22 cellular contexts compared by ENCODE assay signal in the genomic region with DNA sequence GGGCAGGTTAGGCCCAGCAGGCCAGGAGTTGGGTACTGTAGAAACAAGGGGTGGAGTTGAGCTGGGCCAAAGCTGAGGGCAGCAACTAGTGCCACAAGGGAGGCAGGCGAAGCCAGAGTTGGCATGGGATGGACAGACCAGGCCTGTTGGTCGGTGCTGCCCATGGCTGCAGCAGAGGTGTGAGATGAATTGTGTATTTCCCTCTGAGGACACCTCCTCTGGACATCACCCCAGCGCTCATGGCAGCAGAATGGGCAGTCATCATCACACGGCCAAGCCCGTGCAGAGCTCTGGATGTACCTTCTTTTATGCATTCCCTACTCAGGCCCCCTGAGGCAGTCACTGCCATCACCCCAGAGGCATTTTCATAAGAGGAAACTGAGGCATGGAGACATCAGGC. TPM values are rescaled to one million over a fixed set of nuclear protein-coding genes. Genes with fewer than 3 reads are reported as not detected.
DNase-seq lines count a peak whose midpoint lies in the region; ATAC-seq and TF ChIP-seq lines count a peak whose summit lies in the region.
"Had no signal": no experiment of that assay in that cellular context is flagged by ENCODE, and none has a peak within 500 bp of the region (broad histone marks: within the 10 kb centered on the region; RNA-seq: fewer than 3 reads in every experiment).

No MANE protein-coding gene starts in this region.

- H3K79me1 ChIP-seq in trophoblast cell (ENCODE audit: low read length), result no peaks in the 10 kb centered on the region

- intact Hi-C loops in Right ventricle myocardium superior (cut with DNase I), result no loop called here
- intact Hi-C loops in left ventricle myocardium inferior (cut with micrococcal nuclease), result no loop called here

- H3K4me3 Mint-ChIP-seq in chondrocyte (ENCODE audit: unreplicated experiment), result no peak overlapping the region
- H3K4me3 Mint-ChIP-seq in stimulated activated effector memory CD8-positive, alpha-beta T cell treated with anti-CD3 and anti-CD28 coated beads, Interleukin-12 subunit alpha, Interleukin-12 subunit beta, amount 100 ng/mL, for 72 hours, result no peak overlapping the region
- H3K4me3 Mint-ChIP-seq: CD4-positive, CD25-positive, alpha-beta regulatory T cell; CD8-positive, alpha-beta T cell; GM23338; H9 had no signal

- peak overlapping the region; percentile 31 for H3K9ac ChIP-seq in trophoblast cell (ENCODE audit: low read length)

- H3K4me3 ChIP-seq in left ventricle myocardium inferior, result no peak overlapping the region
- no peak overlapping the region for H3K4me3 ChIP-seq in trophoblast cell (ENCODE audit: low read depth, low read length)
- H3K4me3 ChIP-seq: A549, GM23338 had no signal

- no peaks in the 10 kb centered on the region for H3K9me3 Mint-ChIP-seq in chondrocyte (ENCODE audit: low read depth)
- no peaks in the 10 kb centered on the region for H3K9me3 Mint-ChIP-seq in stimulated activated effector memory CD8-positive, alpha-beta T cell treated with anti-CD3 and anti-CD28 coated beads, Interleukin-12 subunit alpha, Interleukin-12 subunit beta, amount 100 ng/mL, for 72 hours
- H3K9me3 Mint-ChIP-seq: CD8-positive, alpha-beta T cell; GM23338; H9 had no signal

- no peaks in the 10 kb centered on the region for H3K27me3 ChIP-seq in left ventricle myocardium inferior (ENCODE audit: low read depth)
- H3K27me3 ChIP-seq in trophoblast cell (ENCODE audit: insufficient read depth, low read length), result no peaks in the 10 kb centered on the region
- H3K27me3 ChIP-seq: BE2C had no signal

- H3K9me3 ChIP-seq in left ventricle myocardium inferior (replicated peaks) (no peaks in the 10 kb centered on the region), trophoblast cell (ENCODE audit: insufficient read depth, low read depth, low read length) (no peaks in the 10 kb centered on the region)
- H3K9me3 ChIP-seq: A549, BE2C, Caco-2 had no signal

- H3K4me1 ChIP-seq in left ventricle myocardium inferior, result peaks cover 20% of the 10 kb centered on the region
- no peaks in the 10 kb centered on the region for H3K4me1 ChIP-seq in trophoblast cell (ENCODE audit: control insufficient read depth in 1 of 2, insufficient read depth in 2 of 2, low read length in 2 of 2)
- H3K4me1 ChIP-seq: A549, BE2C, Caco-2 had no signal

- no peaks in the 10 kb centered on the region for H3K79me2 ChIP-seq in trophoblast cell (ENCODE audit: control insufficient read depth, insufficient read depth, low read length, poor library complexity)

- no peak overlapping the region for H4K8ac ChIP-seq in trophoblast cell (ENCODE audit: low read depth, low read length)

- WGBS in trophoblast cell (ENCODE audit: extremely low coverage, insufficient coverage, insufficient read length), result no CpG with 5 or more reads among the region's 5 CpGs

- no peak overlapping the region for H3K4ac ChIP-seq in trophoblast cell (ENCODE audit: low read depth, low read length)

- no peak overlapping the region for H2BK12ac ChIP-seq in trophoblast cell (ENCODE audit: low read length)

- H3K27me3 Mint-ChIP-seq in chondrocyte (ENCODE audit: low read depth), result no peaks in the 10 kb centered on the region
- H3K27me3 Mint-ChIP-seq: CD4-positive, CD25-positive, alpha-beta regulatory T cell had no signal

- TF ChIP-seq CTCF in left ventricle myocardium inferior (IDR thresholded peaks at IDR 0.05; ENCODE audit: borderline replicate concordance), result no peak
- no peak for TF ChIP-seq CTCF in chondrocyte (IDR thresholded peaks at IDR 0.05)

- H2BK120ac ChIP-seq in trophoblast cell (ENCODE audit: insufficient read depth, low read length, poor library complexity), result no peak overlapping the region

- no peak overlapping the region for H3K4me2 ChIP-seq in trophoblast cell (ENCODE audit: low read length)
- H3K4me2 ChIP-seq: A549, GM23338 had no signal

- no peak overlapping the region for H4K12ac ChIP-seq in trophoblast cell (ENCODE audit: low read depth, low read length)

- no peak for ATAC-seq in Right ventricle myocardium superior (ENCODE audit: poor library complexity)
- ATAC-seq in stimulated activated effector memory CD8-positive, alpha-beta T cell treated with anti-CD3 and anti-CD28 coated beads, Interleukin-12 subunit alpha, Interleukin-12 subunit beta, amount 100 ng/mL, for 72 hours, result no peak
- ATAC-seq in GM21786 (IDR thresholded peaks at IDR 0.05; ENCODE audit: unreplicated experiment), result no peak
- ATAC-seq: A549; CD8-positive, alpha-beta T cell; GM23338; HCT116 had no signal

- H3K14ac ChIP-seq in trophoblast cell (ENCODE audit: low read length), result no peak overlapping the region

- H2AFZ ChIP-seq in trophoblast cell (ENCODE audit: insufficient read depth, low read length, poor library complexity), result no peak overlapping the region
- H2AFZ ChIP-seq: GM23338 had no signal

- peak; percentile 8 for DNase-seq in Right ventricle myocardium superior
- DNase-seq in left ventricle myocardium inferior, result no peak
- DNase-seq in chondrocyte (ENCODE audit: low spot score), result peak; percentile 70
- DNase-seq in trophoblast cell, result no peak
- no peak for DNase-seq in stimulated activated effector memory CD8-positive, alpha-beta T cell treated with anti-CD3 and anti-CD28 coated beads, Interleukin-12 subunit alpha, Interleukin-12 subunit beta, amount 100 ng/mL, for 72 hours (ENCODE audit: low spot score in 2 of 2)
- DNase-seq in NCI-H774 (lab: John Stamatoyannopoulos, UW), result no peak
- no peak for DNase-seq in UCSD-AML1 (lab: John Stamatoyannopoulos, UW; ENCODE audit: unreplicated experiment)
- DNase-seq: 8988T; ACHN; AML-193; BE2C; Caco-2; CD4-positive, CD25-positive, alpha-beta regulatory T cell; CD8-positive, alpha-beta T cell; DMS153; DND-41; H9 had no signal

- no peaks in the 10 kb centered on the region for H3K4me1 Mint-ChIP-seq in chondrocyte (ENCODE audit: low read depth)
- no peaks in the 10 kb centered on the region for H3K4me1 Mint-ChIP-seq in stimulated activated effector memory CD8-positive, alpha-beta T cell treated with anti-CD3 and anti-CD28 coated beads, Interleukin-12 subunit alpha, Interleukin-12 subunit beta, amount 100 ng/mL, for 72 hours
- H3K4me1 Mint-ChIP-seq: GM23338 had no signal

- H2AK5ac ChIP-seq in trophoblast cell (ENCODE audit: low read length), result no peak overlapping the region

- no peak overlapping the region for H2BK5ac ChIP-seq in trophoblast cell (ENCODE audit: low read depth, low read length, poor library complexity)

- H3K36me3 ChIP-seq in left ventricle myocardium inferior (peaks cover 92% of the 10 kb centered on the region), trophoblast cell (ENCODE audit: control insufficient read depth in 1 of 2, insufficient read depth in 2 of 2, low read length in 2 of 2) (peaks cover 52 to 66% of the 10 kb centered on the region in 2 experiments)

- H3K18ac ChIP-seq in trophoblast cell (ENCODE audit: low read length), result no peak overlapping the region

- no peak overlapping the region for H3K27ac Mint-ChIP-seq in chondrocyte (ENCODE audit: unreplicated experiment)
- H3K27ac Mint-ChIP-seq in stimulated activated effector memory CD8-positive, alpha-beta T cell treated with anti-CD3 and anti-CD28 coated beads, Interleukin-12 subunit alpha, Interleukin-12 subunit beta, amount 100 ng/mL, for 72 hours, result peak overlapping the region; percentile 56
- H3K27ac Mint-ChIP-seq: CD8-positive, alpha-beta T cell; GM23338; H9 had no signal

- H3K23ac ChIP-seq in trophoblast cell (ENCODE audit: low read length), result no peak overlapping the region

- H3K27ac ChIP-seq in left ventricle myocardium inferior (replicated peaks), result no peak overlapping the region
- H3K27ac ChIP-seq in trophoblast cell (ENCODE audit: low read depth, low read length), result no peak overlapping the region
- H3K27ac ChIP-seq: A549, C4-2B had no signal

- peaks cover 32% of the 10 kb centered on the region for H3K36me3 Mint-ChIP-seq in chondrocyte (ENCODE audit: low read depth)
- peaks cover 62% of the 10 kb centered on the region for H3K36me3 Mint-ChIP-seq in stimulated activated effector memory CD8-positive, alpha-beta T cell treated with anti-CD3 and anti-CD28 coated beads, Interleukin-12 subunit alpha, Interleukin-12 subunit beta, amount 100 ng/mL, for 72 hours

- H4K91ac ChIP-seq in trophoblast cell (ENCODE audit: low read depth, low read length), result no peak overlapping the region

RNA-seq across cellular contexts. Expression of a gene that starts 20.3 kb away (rescaled TPM):
- total RNA-seq in Right ventricle myocardium superior (17.3 TPM), left ventricle myocardium inferior (19.4 TPM), chondrocyte (17.1 to 24.5 TPM (median 21.3 TPM) in 3 replicates)
- 12.9 and 13.2 TPM in 2 replicates for polyA plus RNA-seq in trophoblast cell (2013)

RNA-seq across cellular contexts. Expression of a gene that starts 36.9 kb away (rescaled TPM):
- total RNA-seq in Right ventricle myocardium superior (3.9 TPM), left ventricle myocardium inferior (3.2 TPM), chondrocyte (3.6 to 6.4 TPM (median 6.1 TPM) in 3 replicates)
- 19.8 and 20.9 TPM in 2 replicates for polyA plus RNA-seq in trophoblast cell (2013)
- polyA plus RNA-seq: CD4-positive, CD25-positive, alpha-beta regulatory T cell had no signal

Comparison
In these comparisons a context has a peak if more than half of its experiments do, and no peak if none do; other contexts are left out.
1. DNase-seq: peak in Right ventricle myocardium superior (single experiment) and chondrocyte (single experiment); none in left ventricle myocardium inferior (single experiment), trophoblast cell (0 of 2), stimulated activated effector memory CD8-positive, alpha-beta T cell treated with anti-CD3 and anti-CD28 coated beads, Interleukin-12 subunit alpha, Interleukin-12 subunit beta, amount 100 ng/mL, for 72 hours (0 of 2), NCI-H774 (single experiment) and UCSD-AML1 (single experiment).